16 cellular contexts compared by ENCODE assay signal in the genomic region with DNA sequence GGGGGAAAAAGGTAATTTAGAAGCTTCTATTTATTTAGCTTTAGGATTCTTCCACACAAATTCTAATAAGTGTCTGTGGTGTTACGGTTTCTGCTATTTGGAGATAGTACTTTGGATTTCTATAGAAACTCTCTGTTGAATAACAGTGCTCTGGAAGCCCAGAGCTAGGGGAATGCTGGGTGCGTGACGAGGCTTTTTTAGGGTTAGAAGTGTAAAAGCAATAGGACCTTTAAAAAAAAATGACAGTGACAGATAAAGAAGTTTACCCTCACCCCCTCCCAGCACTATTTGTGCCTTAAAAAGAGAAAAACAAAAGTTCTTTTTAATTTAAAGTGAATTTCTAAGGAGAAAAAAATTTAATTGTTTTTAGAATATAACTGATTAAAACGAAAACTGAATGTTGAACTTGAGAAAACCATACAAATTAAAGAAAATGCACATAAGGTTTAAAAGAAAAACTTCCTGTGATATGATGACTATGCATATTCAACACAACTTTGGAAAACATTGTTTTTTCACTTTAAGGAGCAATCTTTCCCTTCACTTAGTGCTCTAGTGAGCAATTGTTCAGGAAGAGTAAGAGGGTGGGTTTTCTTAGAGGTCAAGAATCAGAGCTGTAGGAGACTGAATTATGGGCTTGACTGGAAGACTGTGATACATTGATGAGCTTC.
DNase-seq lines count a peak whose midpoint lies in the region; ATAC-seq and TF ChIP-seq lines count a peak whose summit lies in the region.
"Had no signal": no experiment of that assay in that cellular context is flagged by ENCODE, and none has a peak within 500 bp of the region (broad histone marks: within the 10 kb centered on the region; RNA-seq: fewer than 3 reads in every experiment).

No MANE protein-coding gene starts in this region.

- H2AFZ ChIP-seq in GM23338 = no peak overlapping the region

- H3K79me2 ChIP-seq in GM23338 (replicated peaks; ENCODE audit: insufficient read depth) = no peaks in the 10 kb centered on the region

- no peak overlapping the region; the same call in 1 of the 2 replicates for H3K4me2 ChIP-seq in GM23338

- H3K4me1 Mint-ChIP-seq in T-helper 2 cell treated with Interferon-gamma antibody and Interleukin-4, amounts not matched to agents 5 μg/mL and 100 μg/mL, for 36 hours (ENCODE audit: low read depth) = peaks cover 33% of the 10 kb centered on the region
- H3K4me1 Mint-ChIP-seq in GM23338 (peaks cover 26% of the 10 kb centered on the region), mesothelial cell of epicardium (peaks cover 11% of the 10 kb centered on the region)
- peaks cover 77% of the 10 kb centered on the region for H3K4me1 Mint-ChIP-seq in activated CD4-positive, alpha-beta memory T cell treated with anti-CD3 and anti-CD28 coated beads for 36 hours (ENCODE audit: low read depth)

- CTCF ChIA-PET in activated CD4-positive, alpha-beta memory T cell treated with anti-CD3 and anti-CD28 coated beads for 36 hours (lab: Charles Lee) = interaction anchor here (0.7 to 6.7 kb wide), 16 partner anchors 7 to 167 kb away, joined by 3 to 110 read pairs (median 25); a partner anchor contains a TSS

- no peak overlapping the region for H3K4me3 ChIP-seq in GM23338
- H3K4me3 ChIP-seq in thyroid gland (replicated peaks in 1 of 3) = no peak overlapping the region
- H3K4me3 ChIP-seq: thoracic aorta had no signal

- H3K4me3 Mint-ChIP-seq in T-helper 2 cell treated with Interferon-gamma antibody and Interleukin-4, amounts not matched to agents 5 μg/mL and 100 μg/mL, for 36 hours = peak overlapping the region; percentile 70
- H3K4me3 Mint-ChIP-seq in GM23338 (no peak overlapping the region), mesothelial cell of epicardium (no peak overlapping the region)
- H3K4me3 Mint-ChIP-seq in activated CD4-positive, alpha-beta memory T cell treated with anti-CD3 and anti-CD28 coated beads for 36 hours = peak overlapping the region; percentile 71

- H3K27me3 ChIP-seq in GM23338 (ENCODE audit: insufficient read depth) (no peaks in the 10 kb centered on the region), thyroid gland (no peaks in the 10 kb centered on the region)

- TF ChIP-seq POLR2A in thyroid gland (IDR thresholded peaks at IDR 0.05) = no peak

- TF ChIP-seq CTCF in GM23338 (conservative IDR thresholded peaks at IDR 0.05; ENCODE audit: low read depth in 2 of 2) (no peak), mesothelial cell of epicardium (IDR thresholded peaks at IDR 0.05; ENCODE audit: unreplicated experiment) (no peak), thyroid gland (IDR thresholded peaks at IDR 0.05) (no peak)

- no peak overlapping the region; the same call in 1 of the 2 replicates for H3K27ac ChIP-seq in GM23338 (ENCODE audit: low read depth)
- no peak overlapping the region for H3K27ac ChIP-seq in thyroid gland
- H3K27ac ChIP-seq: thoracic aorta had no signal

- H3K36me3 ChIP-seq in GM23338 (ENCODE audit: insufficient read depth) (no peaks in the 10 kb centered on the region), thyroid gland (no peaks in the 10 kb centered on the region)
- H3K36me3 ChIP-seq: thoracic aorta had no signal

- POLR2A ChIA-PET in activated CD4-positive, alpha-beta memory T cell treated with anti-CD3 and anti-CD28 coated beads for 36 hours (lab: Charles Lee) = interaction anchor here (0.7 to 3.1 kb wide), 17 partner anchors 10 to 531 kb away, joined by 3 to 44 read pairs (median 7); a partner anchor contains a TSS

- 77 to 87% methylated on average over 4 of the region's 4 CpGs for WGBS in thyroid gland, 2 donors

- no peaks in the 10 kb centered on the region for H3K9me3 ChIP-seq in thyroid gland
- H3K9me3 ChIP-seq: thoracic aorta had no signal

- no peaks in the 10 kb centered on the region for H3K9me2 ChIP-seq in GM23338 (ENCODE audit: insufficient read depth)

- ATAC-seq in GM23338 (peak; percentile 19; the same call in 2 of the 3 replicates), HG03280 (IDR thresholded peaks at IDR 0.05; ENCODE audit: unreplicated experiment) (no peak)
- ATAC-seq: HCT116, left colon had no signal

- peaks cover 32% of the 10 kb centered on the region for H3K4me1 ChIP-seq in GM23338 (ENCODE audit: insufficient read depth)
- H3K4me1 ChIP-seq in thyroid gland = peaks cover 19 to 29% of the 10 kb centered on the region in 2 donors

- H3K36me3 Mint-ChIP-seq in T-helper 2 cell treated with Interferon-gamma antibody and Interleukin-4, amounts not matched to agents 5 μg/mL and 100 μg/mL, for 36 hours (ENCODE audit: low read depth) = peaks cover 10% of the 10 kb centered on the region
- H3K36me3 Mint-ChIP-seq in GM23338 (ENCODE audit: low read depth) = no peaks in the 10 kb centered on the region
- H3K36me3 Mint-ChIP-seq in activated CD4-positive, alpha-beta memory T cell treated with anti-CD3 and anti-CD28 coated beads for 36 hours = peaks cover 14% of the 10 kb centered on the region
- no peaks in the 10 kb centered on the region for H3K36me3 Mint-ChIP-seq in mesothelial cell of epicardium

- no peak for DNase-seq in T-helper 2 cell treated with Interferon-gamma antibody and Interleukin-4, amounts not matched to agents 5 μg/mL and 100 μg/mL, for 36 hours (ENCODE audit: low spot score)
- no peak for DNase-seq in T-helper 2 cell
- no peak for DNase-seq in GM23338 (ENCODE audit: low spot score)
- DNase-seq in activated CD4-positive, alpha-beta memory T cell treated with anti-CD3 and anti-CD28 coated beads for 36 hours = no peak
- DNase-seq in mesothelial cell of epicardium (ENCODE audit: low spot score in 2 of 2, unreplicated experiment in 2 of 2) = no peak
- no peak for DNase-seq in retina
- no peak for DNase-seq in thyroid gland
- DNase-seq: COR-L47, hippocampal formation, KG1, left colon, NCI-H146 had no signal

- peak overlapping the region; percentile 82 for H3K27ac Mint-ChIP-seq in T-helper 2 cell treated with Interferon-gamma antibody and Interleukin-4, amounts not matched to agents 5 μg/mL and 100 μg/mL, for 36 hours
- peak overlapping the region; percentile 74 for H3K27ac Mint-ChIP-seq in GM23338
- peak overlapping the region; percentile 96 for H3K27ac Mint-ChIP-seq in activated CD4-positive, alpha-beta memory T cell treated with anti-CD3 and anti-CD28 coated beads for 36 hours
- H3K27ac Mint-ChIP-seq in mesothelial cell of epicardium = peak overlapping the region; percentile 3
- H3K27ac Mint-ChIP-seq: progenitor cell of endocrine pancreas had no signal

- no peaks in the 10 kb centered on the region for H3K9me3 Mint-ChIP-seq in T-helper 2 cell treated with Interferon-gamma antibody and Interleukin-4, amounts not matched to agents 5 μg/mL and 100 μg/mL, for 36 hours
- no peaks in the 10 kb centered on the region for H3K9me3 Mint-ChIP-seq in GM23338
- H3K9me3 Mint-ChIP-seq in activated CD4-positive, alpha-beta memory T cell treated with anti-CD3 and anti-CD28 coated beads for 36 hours = no peaks in the 10 kb centered on the region
- peaks cover 5% of the 10 kb centered on the region for H3K9me3 Mint-ChIP-seq in mesothelial cell of epicardium

- no peaks in the 10 kb centered on the region for H4K20me1 ChIP-seq in GM23338 (replicated peaks; ENCODE audit: insufficient read depth)

- intact Hi-C loops in activated CD4-positive, alpha-beta memory T cell treated with anti-CD3 and anti-CD28 coated beads for 36 hours (cut with micrococcal nuclease) = loop anchor here (5.0 kb wide), 1 partner anchor 147 kb away; no protein-coding TSS in a partner anchor
- intact Hi-C loops in thyroid gland (cut with DNase I) = no loop called here

- no peaks in the 10 kb centered on the region for H3K27me3 Mint-ChIP-seq in T-helper 2 cell treated with Interferon-gamma antibody and Interleukin-4, amounts not matched to agents 5 μg/mL and 100 μg/mL, for 36 hours (ENCODE audit: low read depth)
- H3K27me3 Mint-ChIP-seq in GM23338 (ENCODE audit: insufficient read depth, low read depth, poor library complexity) (peaks cover 2% of the 10 kb centered on the region), mesothelial cell of epicardium (ENCODE audit: low read depth) (no peaks in the 10 kb centered on the region)
- no peaks in the 10 kb centered on the region for H3K27me3 Mint-ChIP-seq in activated CD4-positive, alpha-beta memory T cell treated with anti-CD3 and anti-CD28 coated beads for 36 hours
- H3K27me3 Mint-ChIP-seq: progenitor cell of endocrine pancreas had no signal

- 0 out of 2 replicates have a peak, but pooled peaks cover 6% of the 10 kb centered on the region for H3F3A ChIP-seq in GM23338 (replicated peaks; ENCODE audit: low read depth)

TF ChIP-seq in GM23338, 12 proteins besides CTCF, POLR2A, EP300 and RAD21 (continues in another document):
- TF ChIP-seq ZNF114 (CRISPR knock-in tag; IDR thresholded peaks at IDR 0.05) (no peak), EZH2phosphoT487 (IDR thresholded peaks at IDR 0.05; ENCODE audit: unreplicated experiment) (no peak), NANOG (IDR thresholded peaks at IDR 0.05; ENCODE audit: borderline replicate concordance) (no peak), JUNB (IDR thresholded peaks at IDR 0.05; ENCODE audit: unreplicated experiment) (no peak), POLR2AphosphoS5 (IDR thresholded peaks at IDR 0.05; ENCODE audit: low read depth) (no peak)
- TF ChIP-seq, protein P1, sequence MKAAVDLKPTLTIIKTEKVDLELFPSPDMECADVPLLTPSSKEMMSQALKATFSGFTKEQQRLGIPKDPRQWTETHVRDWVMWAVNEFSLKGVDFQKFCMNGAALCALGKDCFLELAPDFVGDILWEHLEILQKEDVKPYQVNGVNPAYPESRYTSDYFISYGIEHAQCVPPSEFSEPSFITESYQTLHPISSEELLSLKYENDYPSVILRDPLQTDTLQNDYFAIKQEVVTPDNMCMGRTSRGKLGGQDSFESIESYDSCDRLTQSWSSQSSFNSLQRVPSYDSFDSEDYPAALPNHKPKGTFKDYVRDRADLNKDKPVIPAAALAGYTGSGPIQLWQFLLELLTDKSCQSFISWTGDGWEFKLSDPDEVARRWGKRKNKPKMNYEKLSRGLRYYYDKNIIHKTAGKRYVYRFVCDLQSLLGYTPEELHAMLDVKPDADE (IDR thresholded peaks at IDR 0.05) = no peak

Comparison
In these comparisons a context has a peak if more than half of its experiments do, and no peak if none do; other contexts are left out.
1. H3K27ac Mint-ChIP-seq: peak in every context shown above with its lines; median percentile 96 in activated CD4-positive, alpha-beta memory T cell treated with anti-CD3 and anti-CD28 coated beads for 36 hours; 82 in T-helper 2 cell treated with Interferon-gamma antibody and Interleukin-4, amounts not matched to agents 5 μg/mL and 100 μg/mL, for 36 hours; 74 in GM23338; 3 in mesothelial cell of epicardium.
2. H3K4me3 Mint-ChIP-seq: peak in T-helper 2 cell treated with Interferon-gamma antibody and Interleukin-4, amounts not matched to agents 5 μg/mL and 100 μg/mL, for 36 hours (single experiment) and activated CD4-positive, alpha-beta memory T cell treated with anti-CD3 and anti-CD28 coated beads for 36 hours (single experiment); none in GM23338 (single experiment) and mesothelial cell of epicardium (single experiment).